1 cellular context compared by ENCODE assay signal in the genomic region with DNA sequence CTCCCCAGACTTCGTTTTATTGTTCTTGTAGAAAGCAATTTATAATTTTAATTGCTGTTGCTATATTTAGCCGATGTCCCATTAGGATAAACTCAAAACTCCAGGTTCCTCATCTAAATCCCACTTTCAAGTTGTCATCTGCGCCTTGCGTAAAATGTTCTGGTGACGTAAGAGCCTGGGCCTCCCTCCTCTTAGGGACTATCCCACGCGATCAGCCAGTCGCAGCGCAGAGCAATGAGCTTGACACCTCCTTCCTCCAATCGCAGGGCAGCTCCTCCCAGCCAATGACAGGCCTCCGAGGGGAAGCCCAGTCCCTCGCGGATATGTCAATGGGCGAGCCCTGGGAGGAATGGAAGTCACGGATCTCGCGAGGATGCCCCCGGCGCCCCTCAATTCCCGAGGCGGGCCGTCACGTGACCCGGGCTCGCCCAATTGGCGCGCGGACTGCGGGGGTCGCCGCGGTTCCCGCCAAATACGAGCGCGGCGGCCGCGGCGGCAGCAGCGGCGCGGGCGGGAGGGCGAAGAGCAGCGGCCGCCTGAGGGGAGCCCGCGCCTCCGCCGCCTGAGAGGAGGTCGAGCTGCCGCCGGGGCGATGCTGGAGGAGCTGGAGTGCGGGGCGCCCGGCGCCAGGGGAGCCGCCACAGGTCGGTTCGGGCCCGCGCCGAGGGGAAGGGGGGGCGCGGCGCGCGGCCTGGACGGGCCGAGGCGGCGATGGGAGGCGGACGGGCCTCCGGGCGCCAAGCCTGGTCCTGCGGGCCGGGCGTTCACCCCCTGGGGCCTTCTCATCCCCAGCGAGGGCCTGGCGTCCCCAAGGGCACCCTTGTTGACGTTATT.
TF ChIP-seq lines count a peak whose summit lies in the region.

A gene with protein sequence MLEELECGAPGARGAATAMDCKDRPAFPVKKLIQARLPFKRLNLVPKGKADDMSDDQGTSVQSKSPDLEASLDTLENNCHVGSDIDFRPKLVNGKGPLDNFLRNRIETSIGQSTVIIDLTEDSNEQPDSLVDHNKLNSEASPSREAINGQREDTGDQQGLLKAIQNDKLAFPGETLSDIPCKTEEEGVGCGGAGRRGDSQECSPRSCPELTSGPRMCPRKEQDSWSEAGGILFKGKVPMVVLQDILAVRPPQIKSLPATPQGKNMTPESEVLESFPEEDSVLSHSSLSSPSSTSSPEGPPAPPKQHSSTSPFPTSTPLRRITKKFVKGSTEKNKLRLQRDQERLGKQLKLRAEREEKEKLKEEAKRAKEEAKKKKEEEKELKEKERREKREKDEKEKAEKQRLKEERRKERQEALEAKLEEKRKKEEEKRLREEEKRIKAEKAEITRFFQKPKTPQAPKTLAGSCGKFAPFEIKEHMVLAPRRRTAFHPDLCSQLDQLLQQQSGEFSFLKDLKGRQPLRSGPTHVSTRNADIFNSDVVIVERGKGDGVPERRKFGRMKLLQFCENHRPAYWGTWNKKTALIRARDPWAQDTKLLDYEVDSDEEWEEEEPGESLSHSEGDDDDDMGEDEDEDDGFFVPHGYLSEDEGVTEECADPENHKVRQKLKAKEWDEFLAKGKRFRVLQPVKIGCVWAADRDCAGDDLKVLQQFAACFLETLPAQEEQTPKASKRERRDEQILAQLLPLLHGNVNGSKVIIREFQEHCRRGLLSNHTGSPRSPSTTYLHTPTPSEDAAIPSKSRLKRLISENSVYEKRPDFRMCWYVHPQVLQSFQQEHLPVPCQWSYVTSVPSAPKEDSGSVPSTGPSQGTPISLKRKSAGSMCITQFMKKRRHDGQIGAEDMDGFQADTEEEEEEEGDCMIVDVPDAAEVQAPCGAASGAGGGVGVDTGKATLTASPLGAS (plus strand): TSS at position 470 of the 834 bp plus-strand sequence. CDS start 123 bp downstream, at position 593.

TF ChIP-seq in WTC11, 78 proteins besides CTCF, POLR2A, EP300 and RAD21 (continued from another document):
- TF ChIP-seq E2F1 (CRISPR knock-in tag; IDR thresholded peaks at IDR 0.05), result no peak
- TF ChIP-seq TP53 (CRISPR knock-in tag; IDR thresholded peaks at IDR 0.05), result peak; percentile 46; the same call in 1 of the 2 replicates
- peak; percentile 100 for TF ChIP-seq USF2 (CRISPR knock-in tag; IDR thresholded peaks at IDR 0.05)
